18 cellular contexts compared by ENCODE assay signal in genomic region chr3:16379838-16380237, GRCh38.
DNase-seq lines count a peak whose midpoint lies in the region; ATAC-seq and TF ChIP-seq lines count a peak whose summit lies in the region.
"Had no signal": no experiment of that assay in that cellular context is flagged by ENCODE, and none has a peak within 500 bp of the region (broad histone marks: within the 10 kb centered on the region; RNA-seq: fewer than 3 reads in every experiment).

No MANE protein-coding gene starts in this region.

- POLR2A ChIA-PET in OCI-LY7 (lab: Charles Lee), result interaction anchor here (0.6 to 3.3 kb wide), 14 partner anchors 16 to 156 kb away, joined by 3 to 21 read pairs (median 4); no protein-coding TSS in a partner anchor

- ATAC-seq in activated CD4-positive, CD25-positive, alpha-beta regulatory T cell treated with anti-CD3 and anti-CD28 coated beads, Interleukin-2, amount 50 U/mL, for 24 hours, result peak; percentile 34 to 38
- peak; percentile 28 for ATAC-seq in GM19455 (IDR thresholded peaks at IDR 0.05; ENCODE audit: unreplicated experiment)
- ATAC-seq in natural killer cell treated with Interleukin-12 subunit alpha and Interleukin-12 subunit beta and Interleukin-15 and Interleukin-18, amount 100 ng/mL, for 72 hours, result no peak
- no peak for ATAC-seq in GM19035 (IDR thresholded peaks at IDR 0.05; ENCODE audit: unreplicated experiment)
- ATAC-seq: HepG2, Right ventricle myocardium inferior had no signal

- H3K9me3 ChIP-seq in OCI-LY7 (ENCODE audit: low read length) (no peaks in the 10 kb centered on the region), left ventricle myocardium inferior (replicated peaks) (no peaks in the 10 kb centered on the region)
- H3K9me3 ChIP-seq: breast epithelium had no signal

- H3K36me3 Mint-ChIP-seq in natural killer cell treated with Interleukin-12 subunit alpha and Interleukin-12 subunit beta and Interleukin-15 and Interleukin-18, amount 100 ng/mL, for 72 hours, result peaks cover 59% of the 10 kb centered on the region
- H3K36me3 Mint-ChIP-seq in T-helper 2 cell treated with Interferon-gamma antibody and Interleukin-4, amounts not matched to agents 5 μg/mL and 100 μg/mL, for 36 hours (ENCODE audit: low read depth), result peaks cover 73% of the 10 kb centered on the region

- peaks cover 79% of the 10 kb centered on the region; the same call in 1 of the 2 replicates for H3K79me2 ChIP-seq in OCI-LY7 (ENCODE audit: insufficient read depth, low read depth, low read length)

- BruUV-seq in OCI-LY7 (replicated peaks; lab: Mats Ljungman, UMichigan), result no TSS peak

- H3K9me3 Mint-ChIP-seq in natural killer cell treated with Interleukin-12 subunit alpha and Interleukin-12 subunit beta and Interleukin-15 and Interleukin-18, amount 100 ng/mL, for 72 hours, result peaks cover 8% of the 10 kb centered on the region
- H3K9me3 Mint-ChIP-seq in T-helper 2 cell treated with Interferon-gamma antibody and Interleukin-4, amounts not matched to agents 5 μg/mL and 100 μg/mL, for 36 hours, result peaks cover 26% of the 10 kb centered on the region

- peaks cover 87% of the 10 kb centered on the region for H3K4me1 ChIP-seq in OCI-LY7 (ENCODE audit: insufficient read depth, low read length, poor library complexity, severe bottlenecking)
- peaks cover 54% of the 10 kb centered on the region for H3K4me1 ChIP-seq in left ventricle myocardium inferior
- H3K4me1 ChIP-seq: breast epithelium had no signal

- intact Hi-C loops in OCI-LY7 (cut with micrococcal nuclease; ENCODE audit: unreplicated experiment), result loop anchor here (10.0 kb wide), 2 partner anchors 1365 to 1695 kb away; partner anchors contain the start of gene TBC1D5
- intact Hi-C loops in left ventricle myocardium inferior (cut with micrococcal nuclease), result loop anchor here (10.0 kb wide), 1 partner anchor 135 kb away; the partner anchor contains the start of gene RFTN1

- H3K27me3 ChIP-seq in left ventricle myocardium inferior (ENCODE audit: low read depth), result no peaks in the 10 kb centered on the region
- H3K27me3 ChIP-seq: breast epithelium had no signal

- no peak overlapping the region for H2AFZ ChIP-seq in OCI-LY7 (ENCODE audit: low read length)

- H3K4me3 Mint-ChIP-seq in natural killer cell treated with Interleukin-12 subunit alpha and Interleukin-12 subunit beta and Interleukin-15 and Interleukin-18, amount 100 ng/mL, for 72 hours, result peak overlapping the region; percentile 47
- H3K4me3 Mint-ChIP-seq in T-helper 2 cell treated with Interferon-gamma antibody and Interleukin-4, amounts not matched to agents 5 μg/mL and 100 μg/mL, for 36 hours, result no peak overlapping the region
- H3K4me3 Mint-ChIP-seq: activated CD4-positive, alpha-beta memory T cell treated with anti-CD3 and anti-CD28 coated beads for 36 hours had no signal

- TF ChIP-seq CTCF in OCI-LY7 (conservative IDR thresholded peaks at IDR 0.05; ENCODE audit: low read length), result no peak
- no peak for TF ChIP-seq CTCF in left ventricle myocardium inferior (IDR thresholded peaks at IDR 0.05; ENCODE audit: borderline replicate concordance)

- H3K27ac Mint-ChIP-seq in natural killer cell treated with Interleukin-12 subunit alpha and Interleukin-12 subunit beta and Interleukin-15 and Interleukin-18, amount 100 ng/mL, for 72 hours, result peak overlapping the region; percentile 94 to 96
- H3K27ac Mint-ChIP-seq in T-helper 2 cell treated with Interferon-gamma antibody and Interleukin-4, amounts not matched to agents 5 μg/mL and 100 μg/mL, for 36 hours, result no peak overlapping the region

- CTCF ChIA-PET in OCI-LY7 (lab: Charles Lee; ENCODE audit: unreplicated experiment), result interaction anchor here (1.5 kb wide), 1 partner anchor 44 kb away, joined by 3 read pairs; no protein-coding TSS in a partner anchor

- H3K4me1 Mint-ChIP-seq in natural killer cell treated with Interleukin-12 subunit alpha and Interleukin-12 subunit beta and Interleukin-15 and Interleukin-18, amount 100 ng/mL, for 72 hours (ENCODE audit: low read depth in 2 of 2), result peaks cover 74 to 80% of the 10 kb centered on the region in 2 donors
- H3K4me1 Mint-ChIP-seq in T-helper 2 cell treated with Interferon-gamma antibody and Interleukin-4, amounts not matched to agents 5 μg/mL and 100 μg/mL, for 36 hours (ENCODE audit: low read depth), result peaks cover 51% of the 10 kb centered on the region

- H3K4me3 ChIP-seq in OCI-LY7 (ENCODE audit: low read depth, low read length, poor library complexity, severe bottlenecking) (peak overlapping the region; percentile 26), left ventricle myocardium inferior (no peak overlapping the region)
- H3K4me3 ChIP-seq: breast epithelium had no signal

- H3K27me3 Mint-ChIP-seq in natural killer cell treated with Interleukin-12 subunit alpha and Interleukin-12 subunit beta and Interleukin-15 and Interleukin-18, amount 100 ng/mL, for 72 hours, result no peaks in the 10 kb centered on the region
- no peaks in the 10 kb centered on the region for H3K27me3 Mint-ChIP-seq in T-helper 2 cell treated with Interferon-gamma antibody and Interleukin-4, amounts not matched to agents 5 μg/mL and 100 μg/mL, for 36 hours (ENCODE audit: low read depth)
- H3K27me3 Mint-ChIP-seq: activated CD4-positive, alpha-beta memory T cell treated with anti-CD3 and anti-CD28 coated beads for 36 hours had no signal

- peak overlapping the region; percentile 71 for H3K4me2 ChIP-seq in OCI-LY7 (ENCODE audit: low read length)

- no peaks in the 10 kb centered on the region for H4K20me1 ChIP-seq in OCI-LY7 (ENCODE audit: insufficient read depth, low read length)

- peaks cover 83% of the 10 kb centered on the region for H3K36me3 ChIP-seq in OCI-LY7 (ENCODE audit: insufficient read depth, low read length)
- H3K36me3 ChIP-seq in left ventricle myocardium inferior, result peaks cover 13% of the 10 kb centered on the region
- H3K36me3 ChIP-seq: breast epithelium had no signal

- DNase-seq in activated CD4-positive, CD25-positive, alpha-beta regulatory T cell treated with anti-CD3 and anti-CD28 coated beads, Interleukin-2, amount 50 U/mL, for 72 hours, result no peak
- peak; percentile 89 for DNase-seq in OCI-LY7 (ENCODE audit: low spot score)
- DNase-seq in natural killer cell treated with Interleukin-12 subunit alpha and Interleukin-12 subunit beta and Interleukin-15 and Interleukin-18, amount 100 ng/mL, for 72 hours (ENCODE audit: low spot score), result no peak
- DNase-seq in T-helper 2 cell treated with Interferon-gamma antibody and Interleukin-4, amounts not matched to agents 5 μg/mL and 100 μg/mL, for 36 hours (ENCODE audit: low spot score), result no peak
- DNase-seq in left ventricle myocardium inferior, result no peak
- DNase-seq: 8988T; activated CD4-positive, alpha-beta memory T cell treated with anti-CD3 and anti-CD28 coated beads for 36 hours; activated gamma-delta T cell treated with Interleukin-2 at 50 U/mL for 16 hours; effector CD4-positive, alpha-beta T cell; MV-4-11; NCI-H2171 treated with DMSO at 0.1 percent for 48 hours; T-helper 9 cell had no signal

- H3K27ac ChIP-seq in OCI-LY7 (ENCODE audit: low read depth, low read length, poor library complexity, severe bottlenecking) (peak overlapping the region; percentile 99), left ventricle myocardium inferior (replicated peaks) (no peak overlapping the region)
- H3K27ac ChIP-seq: breast epithelium had no signal

- no peaks in the 10 kb centered on the region for H3K9me2 ChIP-seq in OCI-LY7 (ENCODE audit: insufficient read depth, low read length)

Comparison
In these comparisons a context has a peak if more than half of its experiments do, and no peak if none do; other contexts are left out.
1. ATAC-seq: peak in activated CD4-positive, CD25-positive, alpha-beta regulatory T cell treated with anti-CD3 and anti-CD28 coated beads, Interleukin-2, amount 50 U/mL, for 24 hours (2 of 2) and GM19455 (single experiment); none in natural killer cell treated with Interleukin-12 subunit alpha and Interleukin-12 subunit beta and Interleukin-15 and Interleukin-18, amount 100 ng/mL, for 72 hours (0 of 2) and GM19035 (single experiment).